1 cellular context compared by ENCODE assay signal in the genomic region with DNA sequence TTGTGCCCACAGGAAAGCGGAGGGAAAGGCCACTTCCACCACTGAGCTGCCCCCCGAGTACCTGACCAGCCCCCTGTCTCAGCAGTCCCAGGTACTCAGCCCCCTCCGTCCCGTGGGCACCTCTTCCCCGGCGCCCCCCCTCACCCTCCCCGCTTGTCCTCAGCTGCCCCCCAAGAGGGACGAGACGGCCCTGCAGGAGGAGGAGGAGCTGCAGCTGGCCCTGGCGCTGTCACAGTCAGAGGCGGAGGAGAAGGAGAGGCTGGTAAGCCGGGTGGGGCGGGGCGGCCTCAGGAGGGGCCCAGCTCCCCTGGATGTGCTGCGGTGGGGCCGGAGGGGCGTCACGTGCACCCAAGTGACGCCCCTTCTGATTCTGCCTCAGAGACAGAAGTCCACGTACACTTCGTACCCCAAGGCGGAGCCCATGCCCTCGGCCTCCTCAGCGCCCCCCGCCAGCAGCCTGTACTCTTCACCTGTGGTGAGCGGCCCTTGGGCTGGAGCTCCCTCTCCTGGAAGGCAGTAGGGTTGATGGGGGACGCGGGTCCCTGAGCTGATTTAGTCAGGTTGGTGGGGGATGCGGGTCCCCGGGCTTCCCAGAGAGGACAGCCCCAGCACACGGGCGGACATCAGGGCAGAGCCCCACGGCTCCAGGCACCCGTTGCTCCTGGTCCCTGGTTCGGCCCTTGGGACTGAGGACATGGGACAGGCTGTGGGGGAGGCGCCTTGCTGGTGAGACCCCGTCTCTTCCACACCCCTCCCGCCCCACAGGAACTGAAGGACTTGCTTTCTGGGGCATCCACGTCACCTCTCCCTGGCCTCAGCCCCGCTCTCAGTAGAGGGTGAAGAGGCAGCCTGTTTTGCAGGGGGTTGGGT.
TF ChIP-seq lines count a peak whose summit lies in the region.

No MANE protein-coding gene starts in this region.

TF ChIP-seq in SK-N-SH treated with all-trans-retinoic acid at 6 μM for 48 hours, 23 proteins besides CTCF, POLR2A, EP300 and RAD21:
- TF ChIP-seq SNAI2 (CRISPR knock-in tag; IDR thresholded peaks at IDR 0.05) (no peak), ARNTL (CRISPR knock-in tag; IDR thresholded peaks at IDR 0.05; ENCODE audit: borderline replicate concordance, low read depth) (no peak), PPARA (CRISPR knock-in tag; IDR thresholded peaks at IDR 0.05; ENCODE audit: borderline replicate concordance) (no peak), GLIS3 (CRISPR knock-in tag; IDR thresholded peaks at IDR 0.05) (no peak), RARB (CRISPR knock-in tag; IDR thresholded peaks at IDR 0.05) (no peak), ZNF8 (CRISPR knock-in tag; IDR thresholded peaks at IDR 0.05) (no peak), ESRRG (CRISPR knock-in tag; IDR thresholded peaks at IDR 0.05) (no peak), ZFP30 (CRISPR knock-in tag; IDR thresholded peaks at IDR 0.05) (no peak), OSR1 (CRISPR knock-in tag; IDR thresholded peaks at IDR 0.05) (no peak), CSDC2 (CRISPR knock-in tag; IDR thresholded peaks at IDR 0.05) (no peak), ZC3H10 (CRISPR knock-in tag; IDR thresholded peaks at IDR 0.05) (no peak), ZNF565 (CRISPR knock-in tag; conservative IDR thresholded peaks at IDR 0.05; ENCODE audit: low read depth) (no peak), ZNF70 (CRISPR knock-in tag; IDR thresholded peaks at IDR 0.05) (no peak), ISL1 (CRISPR knock-in tag; IDR thresholded peaks at IDR 0.05) (no peak), ZFP3 (CRISPR knock-in tag; IDR thresholded peaks at IDR 0.05) (no peak)
- TF ChIP-seq, protein P1, sequence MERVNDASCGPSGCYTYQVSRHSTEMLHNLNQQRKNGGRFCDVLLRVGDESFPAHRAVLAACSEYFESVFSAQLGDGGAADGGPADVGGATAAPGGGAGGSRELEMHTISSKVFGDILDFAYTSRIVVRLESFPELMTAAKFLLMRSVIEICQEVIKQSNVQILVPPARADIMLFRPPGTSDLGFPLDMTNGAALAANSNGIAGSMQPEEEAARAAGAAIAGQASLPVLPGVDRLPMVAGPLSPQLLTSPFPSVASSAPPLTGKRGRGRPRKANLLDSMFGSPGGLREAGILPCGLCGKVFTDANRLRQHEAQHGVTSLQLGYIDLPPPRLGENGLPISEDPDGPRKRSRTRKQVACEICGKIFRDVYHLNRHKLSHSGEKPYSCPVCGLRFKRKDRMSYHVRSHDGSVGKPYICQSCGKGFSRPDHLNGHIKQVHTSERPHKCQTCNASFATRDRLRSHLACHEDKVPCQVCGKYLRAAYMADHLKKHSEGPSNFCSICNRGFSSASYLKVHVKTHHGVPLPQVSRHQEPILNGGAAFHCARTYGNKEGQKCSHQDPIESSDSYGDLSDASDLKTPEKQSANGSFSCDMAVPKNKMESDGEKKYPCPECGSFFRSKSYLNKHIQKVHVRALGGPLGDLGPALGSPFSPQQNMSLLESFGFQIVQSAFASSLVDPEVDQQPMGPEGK (CRISPR knock-in tag; IDR thresholded peaks at IDR 0.05; ENCODE audit: borderline replicate concordance), result no peak
- TF ChIP-seq, protein P2, sequence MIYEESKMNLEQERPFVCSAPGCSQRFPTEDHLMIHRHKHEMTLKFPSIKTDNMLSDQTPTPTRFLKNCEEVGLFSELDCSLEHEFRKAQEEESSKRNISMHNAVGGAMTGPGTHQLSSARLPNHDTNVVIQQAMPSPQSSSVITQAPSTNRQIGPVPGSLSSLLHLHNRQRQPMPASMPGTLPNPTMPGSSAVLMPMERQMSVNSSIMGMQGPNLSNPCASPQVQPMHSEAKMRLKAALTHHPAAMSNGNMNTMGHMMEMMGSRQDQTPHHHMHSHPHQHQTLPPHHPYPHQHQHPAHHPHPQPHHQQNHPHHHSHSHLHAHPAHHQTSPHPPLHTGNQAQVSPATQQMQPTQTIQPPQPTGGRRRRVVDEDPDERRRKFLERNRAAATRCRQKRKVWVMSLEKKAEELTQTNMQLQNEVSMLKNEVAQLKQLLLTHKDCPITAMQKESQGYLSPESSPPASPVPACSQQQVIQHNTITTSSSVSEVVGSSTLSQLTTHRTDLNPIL (CRISPR knock-in tag; IDR thresholded peaks at IDR 0.05; ENCODE audit: low read depth), result no peak
- TF ChIP-seq, protein P3, sequence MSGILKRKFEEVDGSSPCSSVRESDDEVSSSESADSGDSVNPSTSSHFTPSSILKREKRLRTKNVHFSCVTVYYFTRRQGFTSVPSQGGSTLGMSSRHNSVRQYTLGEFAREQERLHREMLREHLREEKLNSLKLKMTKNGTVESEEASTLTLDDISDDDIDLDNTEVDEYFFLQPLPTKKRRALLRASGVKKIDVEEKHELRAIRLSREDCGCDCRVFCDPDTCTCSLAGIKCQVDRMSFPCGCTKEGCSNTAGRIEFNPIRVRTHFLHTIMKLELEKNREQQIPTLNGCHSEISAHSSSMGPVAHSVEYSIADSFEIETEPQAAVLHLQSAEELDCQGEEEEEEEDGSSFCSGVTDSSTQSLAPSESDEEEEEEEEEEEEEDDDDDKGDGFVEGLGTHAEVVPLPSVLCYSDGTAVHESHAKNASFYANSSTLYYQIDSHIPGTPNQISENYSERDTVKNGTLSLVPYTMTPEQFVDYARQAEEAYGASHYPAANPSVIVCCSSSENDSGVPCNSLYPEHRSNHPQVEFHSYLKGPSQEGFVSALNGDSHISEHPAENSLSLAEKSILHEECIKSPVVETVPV (CRISPR knock-in tag; IDR thresholded peaks at IDR 0.05), result no peak
- TF ChIP-seq, protein P4, sequence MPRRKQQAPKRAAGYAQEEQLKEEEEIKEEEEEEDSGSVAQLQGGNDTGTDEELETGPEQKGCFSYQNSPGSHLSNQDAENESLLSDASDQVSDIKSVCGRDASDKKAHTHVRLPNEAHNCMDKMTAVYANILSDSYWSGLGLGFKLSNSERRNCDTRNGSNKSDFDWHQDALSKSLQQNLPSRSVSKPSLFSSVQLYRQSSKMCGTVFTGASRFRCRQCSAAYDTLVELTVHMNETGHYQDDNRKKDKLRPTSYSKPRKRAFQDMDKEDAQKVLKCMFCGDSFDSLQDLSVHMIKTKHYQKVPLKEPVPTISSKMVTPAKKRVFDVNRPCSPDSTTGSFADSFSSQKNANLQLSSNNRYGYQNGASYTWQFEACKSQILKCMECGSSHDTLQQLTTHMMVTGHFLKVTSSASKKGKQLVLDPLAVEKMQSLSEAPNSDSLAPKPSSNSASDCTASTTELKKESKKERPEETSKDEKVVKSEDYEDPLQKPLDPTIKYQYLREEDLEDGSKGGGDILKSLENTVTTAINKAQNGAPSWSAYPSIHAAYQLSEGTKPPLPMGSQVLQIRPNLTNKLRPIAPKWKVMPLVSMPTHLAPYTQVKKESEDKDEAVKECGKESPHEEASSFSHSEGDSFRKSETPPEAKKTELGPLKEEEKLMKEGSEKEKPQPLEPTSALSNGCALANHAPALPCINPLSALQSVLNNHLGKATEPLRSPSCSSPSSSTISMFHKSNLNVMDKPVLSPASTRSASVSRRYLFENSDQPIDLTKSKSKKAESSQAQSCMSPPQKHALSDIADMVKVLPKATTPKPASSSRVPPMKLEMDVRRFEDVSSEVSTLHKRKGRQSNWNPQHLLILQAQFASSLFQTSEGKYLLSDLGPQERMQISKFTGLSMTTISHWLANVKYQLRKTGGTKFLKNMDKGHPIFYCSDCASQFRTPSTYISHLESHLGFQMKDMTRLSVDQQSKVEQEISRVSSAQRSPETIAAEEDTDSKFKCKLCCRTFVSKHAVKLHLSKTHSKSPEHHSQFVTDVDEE (CRISPR knock-in tag; IDR thresholded peaks at IDR 0.05), result no peak
- TF ChIP-seq, protein P5, sequence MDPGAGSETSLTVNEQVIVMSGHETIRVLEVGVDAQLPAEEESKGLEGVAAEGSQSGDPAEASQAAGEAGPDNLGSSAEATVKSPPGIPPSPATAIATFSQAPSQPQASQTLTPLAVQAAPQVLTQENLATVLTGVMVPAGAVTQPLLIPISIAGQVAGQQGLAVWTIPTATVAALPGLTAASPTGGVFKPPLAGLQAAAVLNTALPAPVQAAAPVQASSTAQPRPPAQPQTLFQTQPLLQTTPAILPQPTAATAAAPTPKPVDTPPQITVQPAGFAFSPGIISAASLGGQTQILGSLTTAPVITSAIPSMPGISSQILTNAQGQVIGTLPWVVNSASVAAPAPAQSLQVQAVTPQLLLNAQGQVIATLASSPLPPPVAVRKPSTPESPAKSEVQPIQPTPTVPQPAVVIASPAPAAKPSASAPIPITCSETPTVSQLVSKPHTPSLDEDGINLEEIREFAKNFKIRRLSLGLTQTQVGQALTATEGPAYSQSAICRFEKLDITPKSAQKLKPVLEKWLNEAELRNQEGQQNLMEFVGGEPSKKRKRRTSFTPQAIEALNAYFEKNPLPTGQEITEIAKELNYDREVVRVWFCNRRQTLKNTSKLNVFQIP (CRISPR knock-in tag; IDR thresholded peaks at IDR 0.05; ENCODE audit: borderline replicate concordance, low read depth), result no peak
TF ChIP-seq in SK-N-SH treated with all-trans-retinoic acid at 6 μM for 48 hours: peak in this region for 0.
